ENCODE assay signal across 8 cellular contexts in genomic region chr5:20972419-20972925, GRCh38.
DNase-seq lines count a peak whose midpoint lies in the region; ATAC-seq and TF ChIP-seq lines count a peak whose summit lies in the region.

No MANE protein-coding gene starts in this region.

- intact Hi-C loops in PC-9 (cut with micrococcal nuclease; ENCODE audit: unreplicated experiment): loop anchor here (1.0 to 5.0 kb wide), 4 partner anchors 245 to 831 kb away; no protein-coding TSS in a partner anchor

- no peaks in the 10 kb centered on the region for H3K9me2 ChIP-seq in PC-9 (ENCODE audit: insufficient read depth)

- H3K9me3 Mint-ChIP-seq in neural progenitor cell: no peaks in the 10 kb centered on the region

- H3F3A ChIP-seq in PC-9 (ENCODE audit: insufficient read depth, low read depth) (no peaks in the 10 kb centered on the region), neural progenitor cell (ENCODE audit: low read depth) (no peaks in the 10 kb centered on the region)

- TF ChIP-seq CTCF in PC-9 (conservative IDR thresholded peaks at IDR 0.05): peak; percentile 42; the same call in 1 of the 2 replicates
- TF ChIP-seq CTCF in epithelial cell of proximal tubule (conservative IDR thresholded peaks at IDR 0.05; ENCODE audit: low read depth, low read length): peak; percentile 53
- TF ChIP-seq CTCF in neural progenitor cell (IDR thresholded peaks at IDR 0.05): peak; percentile 38

- H3K36me3 Mint-ChIP-seq in neural progenitor cell: no peaks in the 10 kb centered on the region

- H3K4me1 ChIP-seq in PC-9 (replicated peaks; ENCODE audit: insufficient read depth) (no peaks in the 10 kb centered on the region), neural progenitor cell (no peaks in the 10 kb centered on the region)

- no peak overlapping the region for H3K27ac Mint-ChIP-seq in neural progenitor cell

- H3K36me3 ChIP-seq in PC-9 (ENCODE audit: low read depth) (no peaks in the 10 kb centered on the region), neural progenitor cell (no peaks in the 10 kb centered on the region)

- H3K4me3 Mint-ChIP-seq in neural progenitor cell: no peak overlapping the region

- BruUV-seq in PC-9 (replicated peaks; lab: Mats Ljungman, UMichigan): no TSS peak

- H4K20me1 ChIP-seq in PC-9 (ENCODE audit: insufficient read depth) (no peaks in the 10 kb centered on the region), neural progenitor cell (ENCODE audit: low read depth) (no peaks in the 10 kb centered on the region)

- peak overlapping the region; percentile 11 for H3K4me2 ChIP-seq in PC-9
- peak overlapping the region; percentile 10 for H3K4me2 ChIP-seq in neural progenitor cell

- peak; percentile 51 for ATAC-seq in GM18909 (IDR thresholded peaks at IDR 0.05; ENCODE audit: poor library complexity, unreplicated experiment)
- ATAC-seq in HG03280 (IDR thresholded peaks at IDR 0.05; ENCODE audit: unreplicated experiment): peak; percentile 89

- POLR2A ChIA-PET in PC-9 (lab: Charles Lee; ENCODE audit: unreplicated experiment): no interaction called here

- H3K27me3 ChIP-seq in PC-9 (ENCODE audit: insufficient read depth, low read depth) (no peaks in the 10 kb centered on the region), neural progenitor cell (no peaks in the 10 kb centered on the region)

- H3K27ac ChIP-seq in PC-9: no peak overlapping the region
- H3K27ac ChIP-seq in neural progenitor cell: no peak overlapping the region

- CTCF ChIA-PET in PC-9 (lab: Charles Lee): interaction anchor here (0.7 to 1.7 kb wide), 4 partner anchors 9 to 487 kb away, joined by 3 to 13 read pairs (median 6); no protein-coding TSS in a partner anchor

- H3K4me3 ChIP-seq in PC-9: no peak overlapping the region
- peak overlapping the region; percentile 23 for H3K4me3 ChIP-seq in epithelial cell of proximal tubule (ENCODE audit: low read depth, low read length)
- no peak overlapping the region for H3K4me3 ChIP-seq in neural progenitor cell

- no peaks in the 10 kb centered on the region for H3K27me3 Mint-ChIP-seq in neural progenitor cell (ENCODE audit: insufficient read depth, low read depth)

- H3K9ac ChIP-seq in neural progenitor cell: no peak overlapping the region

- H3K79me2 ChIP-seq in PC-9 (ENCODE audit: low read depth): no peaks in the 10 kb centered on the region
- H3K79me2 ChIP-seq in neural progenitor cell (ENCODE audit: low read depth): no peaks in the 10 kb centered on the region

- H2AFZ ChIP-seq in PC-9 (no peak overlapping the region), neural progenitor cell (replicated peaks) (peak overlapping the region; percentile 89)

- peaks cover 9% of the 10 kb centered on the region for H3K4me1 Mint-ChIP-seq in neural progenitor cell

- no peaks in the 10 kb centered on the region for H3K9me3 ChIP-seq in PC-9 (ENCODE audit: insufficient read depth, low read depth)
- no peaks in the 10 kb centered on the region for H3K9me3 ChIP-seq in neural progenitor cell (ENCODE audit: low read depth)

- DNase-seq in PC-9 (peak; percentile 43 to 68), epithelial cell of proximal tubule (ENCODE audit: low read depth) (no peak), neural progenitor cell (ENCODE audit: low spot score) (peak; percentile 26), NCI-H82 treated with DMSO at 0.1 percent for 48 hours (lab: John Stamatoyannopoulos, UW; ENCODE audit: unreplicated experiment) (no peak)
- DNase-seq in stimulated activated CD4-positive, alpha-beta T cell treated with anti-CD3 and anti-CD28 coated beads, Interleukin-12 subunit alpha, Interleukin-12 subunit beta, amount 100 ng/mL, for 4 hours: no peak
- no peak for DNase-seq in central memory CD4-positive, alpha-beta T cell

Comparison
In these comparisons a context has a peak if more than half of its experiments do, and no peak if none do; other contexts are left out.
1. DNase-seq: peak in PC-9 (2 of 2) and neural progenitor cell (single experiment); none in epithelial cell of proximal tubule (single experiment), NCI-H82 treated with DMSO at 0.1 percent for 48 hours (single experiment), stimulated activated CD4-positive, alpha-beta T cell treated with anti-CD3 and anti-CD28 coated beads, Interleukin-12 subunit alpha, Interleukin-12 subunit beta, amount 100 ng/mL, for 4 hours (single experiment) and central memory CD4-positive, alpha-beta T cell (single experiment).
2. Peak in every context shown above with its lines, with median percentiles within 50 percentile points of each other: CTCF ChIP-seq.